ENCODE assay signal across 19 cellular contexts in genomic region chr15:28995193-28995592, GRCh38.
A peak's percentile ranks its signal among the peaks of the same experiment; 100 is the strongest.
DNase-seq lines count a peak whose midpoint lies in the region; ATAC-seq and TF ChIP-seq lines count a peak whose summit lies in the region.
"Had no signal": no experiment of that assay in that cellular context is flagged by ENCODE, and none has a peak within 500 bp of the region (broad histone marks: within the 10 kb centered on the region; RNA-seq: fewer than 3 reads in every experiment).

No MANE protein-coding gene starts in this region.

- no peaks in the 10 kb centered on the region for H3K9me3 Mint-ChIP-seq in natural killer cell
- H3K9me3 Mint-ChIP-seq: T-helper 2 cell treated with Interferon-gamma antibody and Interleukin-4, amounts not matched to agents 5 μg/mL and 100 μg/mL, for 36 hours had no signal

- H3K27me3 Mint-ChIP-seq in natural killer cell (ENCODE audit: low read depth in 2 of 2) = no peaks in the 10 kb centered on the region
- H3K27me3 Mint-ChIP-seq: activated naive CD8-positive, alpha-beta T cell had no signal

- H3K27ac ChIP-seq in KOPT-K1 (ENCODE audit: low read depth, low read length, poor library complexity, severe bottlenecking) = peak overlapping the region; percentile 64
- H3K27ac ChIP-seq in caudate nucleus (ENCODE audit: low read depth, low read length) = peak overlapping the region; percentile 94
- no peak overlapping the region for H3K27ac ChIP-seq in left lung
- H3K27ac ChIP-seq in brain microvascular endothelial cell = no peak overlapping the region
- H3K27ac ChIP-seq: psoas muscle had no signal

- H3K4me3 Mint-ChIP-seq in natural killer cell = peak overlapping the region; percentile 73
- H3K4me3 Mint-ChIP-seq: activated naive CD8-positive, alpha-beta T cell; T-helper 2 cell treated with Interferon-gamma antibody and Interleukin-4, amounts not matched to agents 5 μg/mL and 100 μg/mL, for 36 hours had no signal

- H3K4me1 Mint-ChIP-seq in natural killer cell = peaks cover 60 to 77% of the 10 kb centered on the region in 2 donors

- H3K36me3 Mint-ChIP-seq in natural killer cell = no peaks in the 10 kb centered on the region

- H3K4me1 ChIP-seq in left lung = no peaks in the 10 kb centered on the region
- H3K4me1 ChIP-seq: Caco-2, psoas muscle had no signal

- intact Hi-C loops in natural killer cell (cut with micrococcal nuclease) (loop anchor here (2.0 kb wide), 2 partner anchors 56 kb away; no protein-coding TSS in a partner anchor), left lung (cut with DNase I) (no loop called here)

- ATAC-seq in natural killer cell (no peak), GM19467 (IDR thresholded peaks at IDR 0.05; ENCODE audit: unreplicated experiment) (no peak), left lung (no peak), HG03565 (IDR thresholded peaks at IDR 0.05; ENCODE audit: unreplicated experiment) (no peak)
- ATAC-seq: activated CD4-positive, CD25-positive, alpha-beta regulatory T cell treated with anti-CD3 and anti-CD28 coated beads, Interleukin-2, amount 50 U/mL, for 24 hours; psoas muscle had no signal

- peak; percentile 88 for DNase-seq in Ammon's horn (ENCODE audit: low spot score)
- peak in 20 of 61 donors; percentile 32 to 76 (median 68) for DNase-seq in caudate nucleus (lab: John Stamatoyannopoulos, UW)
- DNase-seq in natural killer cell = no peak
- no peak for DNase-seq in left lung
- no peak for DNase-seq in brain microvascular endothelial cell
- DNase-seq: Caco-2; cerebellar nuclear complex; GOT3; NCI-H1417 treated with DMSO at 0.1 percent for 48 hours; NCI-H226; psoas muscle; Right ventricle myocardium superior; stimulated activated naive CD4-positive, alpha-beta T cell treated with Interleukin-2 at 50 U/mL for 16 hours had no signal

- no peak for TF ChIP-seq CTCF in natural killer cell (IDR thresholded peaks at IDR 0.05)
- TF ChIP-seq CTCF in left lung (IDR thresholded peaks at IDR 0.05) = no peak
- TF ChIP-seq CTCF in brain microvascular endothelial cell (IDR thresholded peaks at IDR 0.05; ENCODE audit: low read depth, low read length, missing control alignments) = no peak

- H3K9me3 ChIP-seq in KOPT-K1 (ENCODE audit: insufficient read depth, low read length, poor library complexity, severe bottlenecking) (no peaks in the 10 kb centered on the region), left lung (no peaks in the 10 kb centered on the region)
- H3K9me3 ChIP-seq: Caco-2, psoas muscle had no signal

- in situ Hi-C loops in brain microvascular endothelial cell (cut with HindIII; ENCODE audit: low pct_ligation_motif_present, low sequenced_read_pairs) = no loop called here

- H3K36me3 ChIP-seq in KOPT-K1 (ENCODE audit: insufficient read depth, low read length) = peaks cover 10% of the 10 kb centered on the region; the same call in 1 of the 2 replicates
- H3K36me3 ChIP-seq in left lung = no peaks in the 10 kb centered on the region
- H3K36me3 ChIP-seq in brain microvascular endothelial cell (replicated peaks) = no peaks in the 10 kb centered on the region

- no peaks in the 10 kb centered on the region for H3K27me3 ChIP-seq in left lung
- no peaks in the 10 kb centered on the region for H3K27me3 ChIP-seq in brain microvascular endothelial cell (replicated peaks)

- H3K27ac Mint-ChIP-seq in natural killer cell = peak overlapping the region; percentile 90 to 93
- H3K27ac Mint-ChIP-seq: T-helper 2 cell treated with Interferon-gamma antibody and Interleukin-4, amounts not matched to agents 5 μg/mL and 100 μg/mL, for 36 hours had no signal

- H3K4me3 ChIP-seq in left lung (no peak overlapping the region), brain microvascular endothelial cell (ENCODE audit: low read depth, low read length) (no peak overlapping the region)
- H3K4me3 ChIP-seq: psoas muscle had no signal

Comparison
In these comparisons a context has a peak if more than half of its experiments do, and no peak if none do; other contexts are left out.
1. H3K27ac ChIP-seq: peak in KOPT-K1 (single experiment) and caudate nucleus (single experiment); none in left lung (0 of 2) and brain microvascular endothelial cell (single experiment).